Comparison of ENCODE assay signal across 10 cellular contexts in the genomic region with DNA sequence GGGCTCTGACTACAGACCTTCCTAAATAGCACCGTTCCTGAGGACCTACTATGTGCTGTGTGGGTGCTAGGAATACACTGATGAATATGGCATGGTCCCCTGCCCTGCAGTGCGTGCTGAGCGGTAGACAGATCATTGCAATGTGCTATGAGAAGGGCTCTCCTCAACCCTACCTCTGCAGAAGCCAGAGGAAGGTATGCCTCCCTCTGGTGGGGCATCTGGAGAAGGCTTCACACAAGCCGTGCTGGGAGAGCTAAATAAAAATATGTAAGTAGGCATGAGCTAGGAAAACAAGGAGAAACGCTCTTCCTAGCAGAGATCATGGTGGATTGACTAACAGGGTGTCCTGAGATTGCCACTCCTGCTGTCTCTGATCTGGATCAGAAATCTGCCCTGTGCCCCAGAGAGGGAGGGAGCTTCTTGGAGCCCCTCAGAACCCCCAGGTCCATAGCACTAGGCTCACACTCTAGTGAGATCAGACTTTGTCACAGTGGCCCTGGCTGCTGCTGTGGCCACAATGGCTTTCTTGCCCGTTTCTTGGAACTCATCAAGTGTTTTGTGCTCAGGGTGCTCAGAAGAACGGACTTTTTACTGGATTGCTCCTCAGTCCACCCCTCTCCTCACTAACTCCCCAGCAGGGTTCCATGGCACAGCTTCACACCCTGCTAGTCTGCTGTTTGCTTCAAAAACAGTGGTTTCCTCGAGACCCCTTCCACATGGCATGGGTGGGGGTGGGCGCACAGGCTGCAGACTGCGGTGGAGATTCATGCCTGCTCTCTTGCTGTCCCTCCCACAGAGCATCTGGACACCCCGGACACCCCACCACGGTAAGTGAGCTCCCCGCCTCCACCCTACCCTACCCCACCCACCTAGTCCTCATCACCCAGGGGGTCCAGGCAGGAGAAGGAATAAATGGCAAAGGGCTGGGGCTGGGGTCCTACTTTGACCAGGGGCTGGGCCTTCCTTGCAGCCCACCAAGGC. TPM values are rescaled to one million over a fixed set of nuclear protein-coding genes. Genes with fewer than 3 reads are reported as not detected.
DNase-seq lines count a peak whose midpoint lies in the region; ATAC-seq and TF ChIP-seq lines count a peak whose summit lies in the region.
"Had no signal": no experiment of that assay in that cellular context is flagged by ENCODE, and none has a peak within 500 bp of the region (broad histone marks: within the 10 kb centered on the region; RNA-seq: fewer than 3 reads in every experiment).

No MANE protein-coding gene starts in this region.

- H3K9ac ChIP-seq in H9 (ENCODE audit: extremely low read depth, insufficient read length, low read length) (no peak overlapping the region), MM.1S (ENCODE audit: low read length) (no peak overlapping the region)

- H3K27me3 Mint-ChIP-seq in H9 (ENCODE audit: low read depth) = peaks cover 42% of the 10 kb centered on the region
- H3K27me3 Mint-ChIP-seq in central memory CD8-positive, alpha-beta T cell = peaks cover 53% of the 10 kb centered on the region

- no peaks in the 10 kb centered on the region for H3K9me2 ChIP-seq in MM.1S (replicated peaks; ENCODE audit: insufficient read depth, low read length)

- no peak overlapping the region for H3K14ac ChIP-seq in H9 (ENCODE audit: insufficient read depth, low read length)

- no peak overlapping the region for H2BK5ac ChIP-seq in H9 (ENCODE audit: insufficient read length, low read length)

- no peaks in the 10 kb centered on the region for H3K79me1 ChIP-seq in H9 (ENCODE audit: insufficient read depth, low read depth, low read length, poor library complexity, severe bottlenecking)

- no peak overlapping the region for H3K27ac Mint-ChIP-seq in H9
- no peak overlapping the region for H3K27ac Mint-ChIP-seq in central memory CD8-positive, alpha-beta T cell (ENCODE audit: low read depth)

- H2BK15ac ChIP-seq in H9 (ENCODE audit: low read depth, low read length) = no peak overlapping the region

- H3K4me3 ChIP-seq in MM.1S (ENCODE audit: low read length) = no peak overlapping the region

- H3K4me2 ChIP-seq in H9 (ENCODE audit: insufficient read depth, insufficient read length, low read length) = no peak overlapping the region
- no peak overlapping the region for H3K4me2 ChIP-seq in MM.1S (ENCODE audit: low read depth, low read length)

- H4K91ac ChIP-seq in H9 (ENCODE audit: insufficient read length, low read depth, low read length) = no peak overlapping the region

- H3K4me1 ChIP-seq in H9 (ENCODE audit: insufficient read depth, low read length) = 0 out of 2 replicates have a peak, but pooled peaks cover 4% of the 10 kb centered on the region
- H3K4me1 ChIP-seq in MM.1S (ENCODE audit: low read length) = no peaks in the 10 kb centered on the region

- H3K27ac ChIP-seq in H9 (ENCODE audit: insufficient read length, low read depth, low read length) (no peak overlapping the region), MM.1S (ENCODE audit: low read length) (no peak overlapping the region)
- H3K27ac ChIP-seq: skin epidermis had no signal

- no peaks in the 10 kb centered on the region for H3K9me3 Mint-ChIP-seq in H9
- no peaks in the 10 kb centered on the region for H3K9me3 Mint-ChIP-seq in central memory CD8-positive, alpha-beta T cell

- no peak overlapping the region for H3K56ac ChIP-seq in H9 (ENCODE audit: insufficient read length, low read depth, low read length)

- H3K4me1 Mint-ChIP-seq in H9 = peaks cover 27 to 36% of the 10 kb centered on the region in 2 experiments
- peaks cover 7% of the 10 kb centered on the region for H3K4me1 Mint-ChIP-seq in central memory CD8-positive, alpha-beta T cell

- DNase-seq in DMS153 treated with DMSO at 0.1 percent for 48 hours (lab: John Stamatoyannopoulos, UW; ENCODE audit: unreplicated experiment) (peak; percentile 73), H9 (peak; percentile 72), NCI-H748 treated with DMSO at 0.1 percent for 48 hours (lab: John Stamatoyannopoulos, UW) (peak; percentile 42), lung microvascular endothelial cell (ENCODE audit: low read depth in 2 of 2) (peak; percentile 81 to 83), germinal center (ENCODE audit: low spot score) (no peak), MM.1S (no peak), midbrain (lab: John Stamatoyannopoulos, UW) (no peak)
- no peak for DNase-seq in central memory CD8-positive, alpha-beta T cell (ENCODE audit: low spot score in 2 of 2)

- TF ChIP-seq CTCF in H9 (conservative IDR thresholded peaks at IDR 0.05) (peak; percentile 74), MM.1S (IDR thresholded peaks at IDR 0.05; ENCODE audit: low read length) (no peak)

- H3K4me3 Mint-ChIP-seq in H9 = peak overlapping the region in 1 of 2 experiments; percentile 43; a peak in 1 of 5 replicates
- peak overlapping the region; percentile 24 for H3K4me3 Mint-ChIP-seq in central memory CD8-positive, alpha-beta T cell

- peak; percentile 41 for ATAC-seq in central memory CD8-positive, alpha-beta T cell (replicated peaks; ENCODE audit: extremely low read depth, poor library complexity, severe bottlenecking)

- H3K4ac ChIP-seq in H9 (ENCODE audit: low read depth, low read length) = no peak overlapping the region

- no peaks in the 10 kb centered on the region for H3K36me3 Mint-ChIP-seq in H9 (ENCODE audit: insufficient read depth in 1 of 3, low read depth in 3 of 3)
- peaks cover 3% of the 10 kb centered on the region for H3K36me3 Mint-ChIP-seq in central memory CD8-positive, alpha-beta T cell (ENCODE audit: insufficient read depth)

- no peak overlapping the region for H4K5ac ChIP-seq in H9 (ENCODE audit: insufficient read length, low read depth, low read length)

- H3K18ac ChIP-seq in H9 (ENCODE audit: insufficient read length, low read depth, low read length) = no peak overlapping the region

- no CpG with 5 or more reads among the region's 13 CpGs for WGBS in H9 (ENCODE audit: extremely low coverage, insufficient read length, low lambda C conversion rate)

- peaks cover 4% of the 10 kb centered on the region; the same call in 1 of the 2 replicates for H3K27me3 ChIP-seq in H9 (ENCODE audit: insufficient read depth, low read length)
- no peaks in the 10 kb centered on the region for H3K27me3 ChIP-seq in MM.1S (replicated peaks; ENCODE audit: insufficient read depth, low read length)

- H2AK5ac ChIP-seq in H9 (ENCODE audit: insufficient read length, low read length) = no peak overlapping the region

- H2BK12ac ChIP-seq in H9 (ENCODE audit: insufficient read length, low read depth, low read length) = no peak overlapping the region

- H3K9me3 ChIP-seq in H9 (ENCODE audit: control insufficient read depth, low read depth, low read length) = no peaks in the 10 kb centered on the region
- no peaks in the 10 kb centered on the region for H3K9me3 ChIP-seq in MM.1S (replicated peaks; ENCODE audit: insufficient read depth, low read length)

- H3K79me2 ChIP-seq in H9 (ENCODE audit: insufficient read depth, low read length) (no peaks in the 10 kb centered on the region), MM.1S (ENCODE audit: low read length) (no peaks in the 10 kb centered on the region)

- no peaks in the 10 kb centered on the region for H3F3A ChIP-seq in MM.1S (ENCODE audit: insufficient read depth, low read length)

- H2BK120ac ChIP-seq in H9 (ENCODE audit: low read depth, low read length, poor library complexity, severe bottlenecking) = no peak overlapping the region

- H3T11ph ChIP-seq in H9 (ENCODE audit: low read length) = no peak overlapping the region

- no peak overlapping the region for H3K23ac ChIP-seq in H9 (ENCODE audit: insufficient read length, low read depth, low read length)

- H4K20me1 ChIP-seq in H9 (ENCODE audit: control insufficient read depth, insufficient read depth, insufficient read length) (no peaks in the 10 kb centered on the region), MM.1S (ENCODE audit: insufficient read depth, low read length) (no peaks in the 10 kb centered on the region)

- H3K36me3 ChIP-seq in MM.1S (replicated peaks; ENCODE audit: insufficient read depth, low read length) = no peaks in the 10 kb centered on the region

- H2AFZ ChIP-seq in H9 (ENCODE audit: low read length) (no peak overlapping the region), MM.1S (ENCODE audit: low read length) (no peak overlapping the region)

- no peaks in the 10 kb centered on the region for H3K23me2 ChIP-seq in H9 (ENCODE audit: insufficient read length, low read depth, low read length, poor library complexity, severe bottlenecking)

- no peak overlapping the region for H4K8ac ChIP-seq in H9 (replicated peaks; ENCODE audit: insufficient read length, low read depth, low read length)

- H2BK20ac ChIP-seq in H9 (ENCODE audit: low read depth, low read length, poor library complexity, severe bottlenecking) = no peak overlapping the region

RNA-seq across cellular contexts. Expression of a gene that starts 14.2 kb away (rescaled TPM):
- total RNA-seq in H9 (2021) = 0.13 TPM in 2 replicates
- under 0.01 TPM in 1 of 2 replicates, not detected in the other for total RNA-seq in lung microvascular endothelial cell
- total RNA-seq: T-helper 2 cell treated with Interferon-gamma antibody and Interleukin-4, amounts not matched to agents 100 ng/mL and 5 ng/mL, for 36 hours had no signal

Comparison
In these comparisons a context has a peak if more than half of its experiments do, and no peak if none do; other contexts are left out.
1. DNase-seq: peak in DMS153 treated with DMSO at 0.1 percent for 48 hours (single experiment), H9 (single experiment), NCI-H748 treated with DMSO at 0.1 percent for 48 hours (single experiment) and lung microvascular endothelial cell (2 of 2); none in central memory CD8-positive, alpha-beta T cell (0 of 2), germinal center (single experiment), MM.1S (single experiment) and midbrain (single experiment).